ENCODE assay signal across 8 cellular contexts in the genomic region with DNA sequence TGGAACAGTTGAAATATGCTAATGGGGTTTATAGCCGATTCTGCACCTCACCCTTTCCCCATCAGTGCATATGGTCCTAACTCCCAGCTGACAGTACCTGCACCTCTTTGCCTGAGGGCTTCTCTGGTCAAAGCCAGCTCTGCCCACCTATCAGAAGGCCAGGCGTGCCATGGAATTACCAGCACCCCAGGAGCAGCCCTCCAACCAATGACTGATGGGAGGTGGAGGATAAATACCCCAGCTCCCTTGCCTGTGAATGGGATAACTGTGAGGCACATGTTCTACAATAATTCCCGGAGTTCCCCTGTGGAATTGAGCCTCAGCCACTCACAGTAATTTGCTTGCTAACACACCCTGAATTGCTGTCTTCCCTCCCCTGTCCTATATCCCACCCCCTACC.
"Had no signal": no experiment of that assay in that cellular context is flagged by ENCODE, and none has a peak within 500 bp of the region (broad histone marks: within the 10 kb centered on the region; RNA-seq: fewer than 3 reads in every experiment).

No MANE protein-coding gene starts in this region.

- H3K4me1 Mint-ChIP-seq: GM23338 had no signal

- H3K27ac ChIP-seq: GM23248 had no signal

- H3K9me3 ChIP-seq: HAP-1 had no signal

- H3K36me3 ChIP-seq: HAP-1 had no signal

- H3K4me3 Mint-ChIP-seq: GM23338, HFFc6 had no signal

- H3K9ac ChIP-seq: GM23248 had no signal

- H3K9me3 Mint-ChIP-seq: HFFc6 had no signal

- ATAC-seq: GM23338, HCT116 had no signal

- H3K4me1 ChIP-seq: HAP-1 had no signal

- H2AFZ ChIP-seq: GM23248, GM23338 had no signal

- H3K4me2 ChIP-seq: GM23338 had no signal

- H3K4me3 ChIP-seq: GM23248, GM23338, HAP-1 had no signal

- DNase-seq: GM23248, GOT3, H7, HCEC 1CT, HFFc6 had no signal

- H3K27ac Mint-ChIP-seq: GM23338, HFFc6 had no signal
